14 cellular contexts compared by ENCODE assay signal in the genomic region with DNA sequence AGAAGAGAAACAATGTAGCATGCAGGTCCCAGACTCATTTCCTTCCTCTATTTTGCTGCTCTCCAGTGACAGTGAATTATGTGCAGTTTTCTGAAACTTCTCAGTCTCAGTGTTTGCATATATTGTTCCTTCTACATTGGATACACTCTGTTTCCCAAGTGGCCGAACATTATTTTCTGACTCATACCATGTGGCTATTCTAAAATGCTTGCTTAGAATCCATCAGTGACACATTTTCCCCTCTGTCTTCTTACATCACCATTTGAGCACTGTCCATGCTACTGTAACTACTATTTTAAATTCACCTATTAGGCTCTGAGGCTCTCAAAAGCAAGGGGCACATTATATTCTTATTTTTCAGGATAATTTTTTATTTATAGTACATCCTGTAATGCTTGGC.
"Had no signal": no experiment of that assay in that cellular context is flagged by ENCODE, and none has a peak within 500 bp of the region (broad histone marks: within the 10 kb centered on the region; RNA-seq: fewer than 3 reads in every experiment).

No MANE protein-coding gene starts in this region.

- H3K4me1 ChIP-seq: breast epithelium, tibial nerve, vagina had no signal

- H3K27ac ChIP-seq: breast epithelium, dorsolateral prefrontal cortex, hepatocyte, tibial nerve, vagina had no signal

- ATAC-seq: esophagus mucosa had no signal

- H3K36me3 ChIP-seq: breast epithelium, tibial nerve, vagina had no signal

- H3K4me2 ChIP-seq: hepatocyte had no signal

- DNase-seq: activated B cell treated with CpG ODN at 0.5 μM for 24 hours; activated CD4-positive, alpha-beta T cell treated with anti-CD3 and anti-CD28 coated beads, Interleukin-2, amount 50 U/mL, for 1 hour; activated naive CD4-positive, alpha-beta T cell treated with anti-CD3 and anti-CD28 coated beads, Interleukin-2, amount 10 ng/mL, durations not matched to agents 7 days and 5 days; activated T-cell treated with anti-CD3 and anti-CD28 coated beads for 4 hours; amniotic stem cell; dorsolateral prefrontal cortex; foreskin melanocyte; small intestine; T-helper 1 cell had no signal

- H2AFZ ChIP-seq: hepatocyte had no signal

- H3K4me3 ChIP-seq: breast epithelium, dorsolateral prefrontal cortex, hepatocyte, tibial nerve, vagina had no signal

- H3K27me3 ChIP-seq: breast epithelium, dorsolateral prefrontal cortex, hepatocyte, tibial nerve, vagina had no signal

- H3K9me3 ChIP-seq: breast epithelium, tibial nerve, vagina had no signal
